ENCODE assay signal across 24 cellular contexts in genomic region chr19:18807861-18808331, GRCh38. TPM values are rescaled to one million over a fixed set of nuclear protein-coding genes. Genes with fewer than 3 reads are reported as not detected.
DNase-seq lines count a peak whose midpoint lies in the region; ATAC-seq and TF ChIP-seq lines count a peak whose summit lies in the region.
"Had no signal": no experiment of that assay in that cellular context is flagged by ENCODE, and none has a peak within 500 bp of the region (broad histone marks: within the 10 kb centered on the region; RNA-seq: fewer than 3 reads in every experiment).

No MANE protein-coding gene starts in this region.

- ATAC-seq in HG02610 (IDR thresholded peaks at IDR 0.05; ENCODE audit: unreplicated experiment) (no peak), GM19023 (IDR thresholded peaks at IDR 0.05; ENCODE audit: unreplicated experiment) (no peak)
- ATAC-seq: stimulated activated naive CD8-positive, alpha-beta T cell treated with anti-CD3 and anti-CD28 coated beads, Interleukin-15, amount 100 ng/mL, for 72 hours had no signal

- H3K4me3 ChIP-seq in H7 (ENCODE audit: insufficient read depth, low read depth, low read length) (no peak overlapping the region), fibroblast of villous mesenchyme (ENCODE audit: low read depth, low read length) (no peak overlapping the region), osteoblast (ENCODE audit: insufficient read depth, low read length) (no peak overlapping the region)
- H3K4me3 ChIP-seq: cardiac muscle cell had no signal

- peaks cover 21% of the 10 kb centered on the region for H3K4me1 ChIP-seq in osteoblast (ENCODE audit: insufficient read depth, low read length)

- H2AFZ ChIP-seq in osteoblast (ENCODE audit: low read length) = peak overlapping the region; percentile 34

- H3K36me3 ChIP-seq in H7 (replicated peaks; ENCODE audit: control insufficient read depth, insufficient read depth, low read length) (no peaks in the 10 kb centered on the region), osteoblast (ENCODE audit: insufficient read depth, low read length) (no peaks in the 10 kb centered on the region)
- H3K36me3 ChIP-seq: cardiac muscle cell, neutrophil had no signal

- H3K79me2 ChIP-seq in osteoblast (ENCODE audit: insufficient read depth, low read length) = no peaks in the 10 kb centered on the region

- TF ChIP-seq CTCF in fibroblast of villous mesenchyme (IDR thresholded peaks at IDR 0.05; ENCODE audit: insufficient read depth, low read depth, low read length) (no peak), osteoblast (IDR thresholded peaks at IDR 0.05; ENCODE audit: extremely low read depth, low read depth, low read length) (no peak)

- H4K20me1 ChIP-seq in osteoblast (ENCODE audit: insufficient read depth, low read length) = no peaks in the 10 kb centered on the region

- H3K4me2 ChIP-seq in osteoblast (ENCODE audit: insufficient read depth, low read length) = peak overlapping the region; percentile 18

- peaks cover 2% of the 10 kb centered on the region; the same call in 1 of the 2 replicates for H3K27me3 ChIP-seq in H7 (ENCODE audit: control insufficient read depth, insufficient read depth, low read length)
- H3K27me3 ChIP-seq in osteoblast (ENCODE audit: insufficient read depth, low read length) = no peaks in the 10 kb centered on the region

- H3K9me3 ChIP-seq in osteoblast (ENCODE audit: low read depth, low read length) = no peaks in the 10 kb centered on the region
- H3K9me3 ChIP-seq: neutrophil had no signal

- DNase-seq in AG08395 (ENCODE audit: low spot score) (peak; percentile 85), H7 (peak; percentile 27), fibroblast of villous mesenchyme (ENCODE audit: low read depth) (peak; percentile 79), osteoblast (ENCODE audit: insufficient read length, low spot score, missing footprints) (peak; percentile 82), T-helper 2 cell (no peak), HuH-7.5 (ENCODE audit: low spot score) (no peak)
- DNase-seq: activated CD4-positive, alpha-beta memory T cell treated with anti-CD3 and anti-CD28 coated beads for 36 hours; activated CD4-positive, CD25-positive, alpha-beta regulatory T cell; activated gamma-delta T cell treated with Interleukin-2 at 50 U/mL for 16 hours; amniotic stem cell; C1 segment of cervical spinal cord; Calu3; head of caudate nucleus; NCI-H187 treated with DMSO at 0.1 percent for 48 hours; NCI-H2227 treated with DMSO at 0.1 percent for 48 hours; NCI-H748 treated with DMSO at 0.1 percent for 48 hours; stimulated activated naive CD8-positive, alpha-beta T cell treated with anti-CD3 and anti-CD28 coated beads, Interleukin-15, amount 100 ng/mL, for 72 hours; T-helper 9 cell; trophoblast cell had no signal

- H3K27ac ChIP-seq in osteoblast (ENCODE audit: low read depth, low read length) = peak overlapping the region; percentile 66
- H3K27ac ChIP-seq: cardiac muscle cell, neutrophil had no signal

RNA-seq across cellular contexts. Expression of gene COMP, which starts 16.8 kb away (rescaled TPM):
- total RNA-seq in H7 (2014; rRNA removed; shearing (Covaris generic)) = not detected in 2 replicates
- total RNA-seq in fibroblast of villous mesenchyme = under 0.01 TPM in 1 of 2 replicates, not detected in the other
- 12.4 and 14.8 TPM in 2 replicates for total RNA-seq in osteoblast
- total RNA-seq: activated CD4-positive, alpha-beta memory T cell treated with anti-CD3 and anti-CD28 coated beads for 36 hours; Calu3; HT1080 had no signal

RNA-seq across cellular contexts. Expression of gene UPF1, which starts 23.9 kb away (rescaled TPM):
- 92.6 and 95.8 TPM in 2 replicates for total RNA-seq in H7 (2014; rRNA removed; shearing (Covaris generic))
- 49.0 and 51.0 TPM in 2 replicates for total RNA-seq in fibroblast of villous mesenchyme
- total RNA-seq in osteoblast = 36.6 and 41.0 TPM in 2 replicates

Comparison
In these comparisons a context has a peak if more than half of its experiments do, and no peak if none do; other contexts are left out.
1. DNase-seq: peak in AG08395 (single experiment), H7 (single experiment), fibroblast of villous mesenchyme (single experiment) and osteoblast (single experiment); none in T-helper 2 cell (0 of 5) and HuH-7.5 (single experiment).
2. RNA of gene COMP, which starts 16.8 kb away (total RNA-seq): 12.4 to 14.8 TPM in osteoblast; not detected in H7 and under 0.01 TPM in fibroblast of villous mesenchyme; every median in the first group is over 10 times any median in the second.